In genomic region chr17:30950669-30951399, GRCh38 we compare ENCODE assay signal across 1 cellular context.
TF ChIP-seq lines count a peak whose summit lies in the region.

No MANE protein-coding gene starts in this region.

TF ChIP-seq in K562, 482 proteins besides CTCF, POLR2A, EP300 and RAD21:
- TF ChIP-seq HMG20A (CRISPR knock-in tag; conservative IDR thresholded peaks at IDR 0.05) (no peak), RCOR1 (IDR thresholded peaks at IDR 0.05; ENCODE audit: borderline replicate concordance in 1 of 2, low read depth in 2 of 2, low read length in 2 of 2) (0 out of 4 replicates have a peak, but pooled peaks of 1 of the 2 experiments have one; percentile 17), RFX1 (IDR thresholded peaks at IDR 0.05) (peak; percentile 53)
TF ChIP-seq in K562: peak in this region for 2.
